Comparison of ENCODE assay signal across 8 cellular contexts in the genomic region with DNA sequence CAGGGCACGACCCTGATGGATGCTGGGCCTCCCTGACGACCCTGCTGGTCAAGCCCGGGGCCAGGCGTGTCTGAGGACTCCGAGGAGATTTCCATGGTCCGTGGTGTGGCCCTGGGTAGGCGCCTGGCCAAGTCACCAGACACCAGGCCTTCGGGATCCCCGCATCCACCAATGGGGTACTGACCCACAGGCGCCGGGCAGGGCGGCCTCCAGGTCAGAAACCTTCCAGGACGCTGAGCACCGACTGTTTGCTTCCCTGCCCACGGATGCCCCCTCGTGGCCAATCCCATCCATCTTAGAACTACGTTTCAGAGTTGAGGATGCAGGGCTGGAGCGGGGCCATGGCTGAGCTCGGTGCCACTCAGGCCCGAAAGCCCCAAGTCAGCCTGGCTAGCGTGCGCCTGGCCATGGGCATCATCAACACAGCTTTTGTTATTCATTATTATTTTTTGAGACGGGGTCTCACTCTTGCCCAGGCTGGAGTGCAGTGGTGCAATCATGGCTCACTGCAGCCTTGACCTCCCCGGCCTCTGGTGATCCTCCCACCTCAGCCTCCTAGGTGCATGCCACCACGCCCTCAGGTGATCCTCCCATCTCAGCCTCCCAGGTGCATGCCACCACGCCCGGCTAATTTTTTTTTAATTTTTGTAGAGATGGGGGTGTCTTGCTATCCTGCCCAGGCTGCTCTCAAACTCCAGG. TPM values are rescaled to one million over a fixed set of nuclear protein-coding genes. Genes with fewer than 3 reads are reported as not detected.
A peak's percentile ranks its signal among the peaks of the same experiment; 100 is the strongest.
DNase-seq lines count a peak whose midpoint lies in the region; ATAC-seq, FAIRE-seq and TF ChIP-seq lines count a peak whose summit lies in the region.

No MANE protein-coding gene starts in this region.

- H3K79me2 ChIP-seq in keratinocyte (ENCODE audit: control insufficient read depth, insufficient read depth, low read length) = no peaks in the 10 kb centered on the region

- H3K9ac ChIP-seq in keratinocyte (ENCODE audit: control insufficient read depth, extremely low read depth, insufficient read depth, low read length) = no peak overlapping the region

- no peak overlapping the region for H3K27ac ChIP-seq in keratinocyte (ENCODE audit: control insufficient read depth, insufficient read depth, low read length)

- dilution Hi-C loops in keratinocyte (cut with MboI; ENCODE audit: extremely low pct_ligation_motif_present, low sequenced_read_pairs) = no loop called here

- H2AFZ ChIP-seq in keratinocyte (ENCODE audit: control insufficient read depth, low read length) = no peak overlapping the region

- H4K20me1 ChIP-seq in keratinocyte (ENCODE audit: control insufficient read depth, extremely low read depth, insufficient read depth, low read length) = peaks cover 2% of the 10 kb centered on the region

- H3K9me3 ChIP-seq in keratinocyte (ENCODE audit: control insufficient read depth, low read depth, low read length) = no peaks in the 10 kb centered on the region

- no peak for FAIRE-seq in bronchial epithelial cell (lab: Jason Lieb, UNC)
- FAIRE-seq in keratinocyte (lab: Jason Lieb, UNC) = peak; percentile 64

- H3K27me3 ChIP-seq in bronchial epithelial cell (ENCODE audit: control insufficient read depth, insufficient read depth, low read length) (no peaks in the 10 kb centered on the region), keratinocyte (ENCODE audit: control insufficient read depth, extremely low read depth, insufficient read depth, low read length) (peaks cover 22% of the 10 kb centered on the region)

- no peaks in the 10 kb centered on the region for H3K4me1 ChIP-seq in keratinocyte (ENCODE audit: control insufficient read depth, extremely low read depth, insufficient read depth, low read length)

- H3K4me3 ChIP-seq in bronchial epithelial cell (ENCODE audit: low read depth, low read length) (no peak overlapping the region), keratinocyte (ENCODE audit: control insufficient read depth in 2 of 3, extremely low read depth in 1 of 3, insufficient read depth in 2 of 3, low read depth in 1 of 3, low read length in 3 of 3) (no peak overlapping the region)

- H3K36me3 ChIP-seq in bronchial epithelial cell (ENCODE audit: control insufficient read depth, insufficient read depth, low read length) (no peaks in the 10 kb centered on the region), keratinocyte (ENCODE audit: control insufficient read depth in 2 of 2, extremely low read depth in 1 of 2, insufficient read depth in 2 of 2, low read length in 2 of 2) (no peaks in the 10 kb centered on the region)

- H3K9me1 ChIP-seq in keratinocyte (ENCODE audit: control insufficient read depth, extremely low read depth, insufficient read depth, low read length) = no peaks in the 10 kb centered on the region

- DNase-seq in MV-4-11 (lab: John Stamatoyannopoulos, UW) = peak; percentile 47
- DNase-seq in UCSD-AML1 (lab: John Stamatoyannopoulos, UW; ENCODE audit: unreplicated experiment) = peak; percentile 46
- DNase-seq in bronchial epithelial cell (ENCODE audit: low read depth) = peak; percentile 39
- DNase-seq in keratinocyte (ENCODE audit: low read depth, low spot score) = peak; percentile 13
- DNase-seq in stimulated activated CD4-positive, alpha-beta T cell treated with anti-CD3 and anti-CD28 coated beads, Interleukin-15, amount 100 ng/mL, for 24 hours = peak; percentile 75
- DNase-seq in DMS79 treated with DMSO at 0.1 percent for 48 hours (lab: John Stamatoyannopoulos, UW) = no peak

- no peak overlapping the region for H3K4me2 ChIP-seq in keratinocyte (ENCODE audit: control insufficient read depth, extremely low read depth, insufficient read depth, low read depth, low read length)

- ATAC-seq in GM18907 (IDR thresholded peaks at IDR 0.05; ENCODE audit: unreplicated experiment) = no peak

- peak; percentile 75 for TF ChIP-seq CTCF in GM12872 (IDR thresholded peaks at IDR 0.05; ENCODE audit: insufficient read depth, low read depth, low read length)
- TF ChIP-seq CTCF in bronchial epithelial cell (IDR thresholded peaks at IDR 0.05; ENCODE audit: insufficient read depth, low read length, severe bottlenecking) = peak; percentile 81
- TF ChIP-seq CTCF in keratinocyte (optimal IDR thresholded peaks at IDR 0.05 in 1 of 3, IDR thresholded peaks at IDR 0.05 in 1 of 3, conservative IDR thresholded peaks at IDR 0.05 in 1 of 3; ENCODE audit: extremely low read depth in 1 of 3, insufficient read depth in 2 of 3, low read length in 3 of 3) = peak; percentile 62 to 93 (median 82)

RNA-seq across cellular contexts. Expression of gene AMZ1, which starts 7.1 kb away (rescaled TPM):
- total RNA-seq in bronchial epithelial cell = not detected in 2 replicates
- polyA plus RNA-seq in keratinocyte = 0.01 to 0.04 TPM in 2 of 3 replicates, not detected in the other
- polyA plus RNA-seq in keratinocyte (2011; ENCODE audit: low read depth) = not detected
- 0.01 and 0.03 TPM in 2 replicates for polyA plus RNA-seq in keratinocyte (2011; cell fraction: cytosol; rRNA removed)
- polyA plus RNA-seq in keratinocyte (2011; cell fraction: nucleus; rRNA removed) = 0.08 TPM in 1 of 2 replicates, not detected in the other
- polyA plus RNA-seq in keratinocyte (2012; ENCODE audit: low replicate concordance) = 0.07 TPM in 1 of 2 replicates, not detected in the other
- polyA minus RNA-seq in keratinocyte = not detected in 3 replicates
- polyA minus RNA-seq in keratinocyte (2011; cell fraction: cytosol; rRNA and poly(A)+ RNA removed) = not detected
- not detected in 2 replicates for polyA minus RNA-seq in keratinocyte (2011; cell fraction: nucleus; rRNA and poly(A)+ RNA removed)

RNA-seq across cellular contexts. Expression of gene TTYH3, which starts 49.2 kb away (rescaled TPM):
- 5.8 and 12.3 TPM in 2 replicates for total RNA-seq in bronchial epithelial cell
- 8.5 to 18.5 TPM (median 16.1 TPM) in 3 replicates for polyA plus RNA-seq in keratinocyte
- 2.8 TPM for polyA plus RNA-seq in keratinocyte (2011; ENCODE audit: low read depth)
- 7.1 and 19.6 TPM in 2 replicates for polyA plus RNA-seq in keratinocyte (2011; cell fraction: cytosol; rRNA removed)
- polyA plus RNA-seq in keratinocyte (2011; cell fraction: nucleus; rRNA removed) = 34.9 and 55.9 TPM in 2 replicates
- 13.4 and 40.4 TPM in 2 replicates for polyA plus RNA-seq in keratinocyte (2012; ENCODE audit: low replicate concordance)
- polyA minus RNA-seq in keratinocyte = 17.6 to 43.1 TPM (median 18.0 TPM) in 3 replicates
- 73.5 TPM for polyA minus RNA-seq in keratinocyte (2011; cell fraction: cytosol; rRNA and poly(A)+ RNA removed)
- 48.0 and 57.9 TPM in 2 replicates for polyA minus RNA-seq in keratinocyte (2011; cell fraction: nucleus; rRNA and poly(A)+ RNA removed)
